14 cellular contexts compared by ENCODE assay signal in genomic region chr11:130513132-130513531, GRCh38.
A peak's percentile ranks its signal among the peaks of the same experiment; 100 is the strongest.
DNase-seq lines count a peak whose midpoint lies in the region; ATAC-seq and TF ChIP-seq lines count a peak whose summit lies in the region.
"Had no signal": no experiment of that assay in that cellular context is flagged by ENCODE, and none has a peak within 500 bp of the region (broad histone marks: within the 10 kb centered on the region; RNA-seq: fewer than 3 reads in every experiment).

No MANE protein-coding gene starts in this region.

- POLR2A ChIA-PET in CD4-positive, alpha-beta T cell (lab: Charles Lee) = no interaction called here

- no peak overlapping the region for H3K27ac Mint-ChIP-seq in CD4-positive, alpha-beta T cell
- H3K27ac Mint-ChIP-seq: activated CD8-positive, alpha-beta T cell treated with anti-CD3 and anti-CD28 coated beads, Interleukin-2, amount 10 ng/mL, durations not matched to agents 7 days and 5 days; CD4-positive, CD25-positive, alpha-beta regulatory T cell; dendritic cell treated with granulocyte-macrophage colony-stimulating factor and Interleukin-4, amounts not matched to agents 40 ng/mL and 50 ng/mL, for 4 days; T-helper 17 cell; type B pancreatic cell had no signal

- no peak for ATAC-seq in CD4-positive, alpha-beta T cell (ENCODE audit: poor library complexity)
- no peak for ATAC-seq in HG03095 (IDR thresholded peaks at IDR 0.05; ENCODE audit: unreplicated experiment)
- no peak for ATAC-seq in HG02938 (IDR thresholded peaks at IDR 0.05; ENCODE audit: unreplicated experiment)
- ATAC-seq: activated CD8-positive, alpha-beta T cell treated with anti-CD3 and anti-CD28 coated beads, Interleukin-2, amount 10 ng/mL, durations not matched to agents 7 days and 5 days; T-helper 17 cell had no signal

- no peaks in the 10 kb centered on the region for H3K4me1 Mint-ChIP-seq in CD4-positive, alpha-beta T cell (ENCODE audit: low read depth)
- H3K4me1 Mint-ChIP-seq: CD4-positive, CD25-positive, alpha-beta regulatory T cell; T-helper 17 cell had no signal

- no peak overlapping the region for H3K4me3 Mint-ChIP-seq in CD4-positive, alpha-beta T cell
- H3K4me3 Mint-ChIP-seq: activated CD8-positive, alpha-beta T cell treated with anti-CD3 and anti-CD28 coated beads, Interleukin-2, amount 10 ng/mL, durations not matched to agents 7 days and 5 days; CD4-positive, CD25-positive, alpha-beta regulatory T cell; dendritic cell treated with granulocyte-macrophage colony-stimulating factor and Interleukin-4, amounts not matched to agents 40 ng/mL and 50 ng/mL, for 4 days; T-helper 17 cell; type B pancreatic cell had no signal

- no peaks in the 10 kb centered on the region for H3K27me3 ChIP-seq in CD4-positive, alpha-beta T cell (ENCODE audit: control insufficient read depth, insufficient read depth, low read length)

- intact Hi-C loops in CD4-positive, alpha-beta T cell (cut with DNase I, micrococcal nuclease) = no loop called here

- H3K36me3 Mint-ChIP-seq in CD4-positive, alpha-beta T cell (ENCODE audit: low read depth) = no peaks in the 10 kb centered on the region
- H3K36me3 Mint-ChIP-seq: CD4-positive, CD25-positive, alpha-beta regulatory T cell; type B pancreatic cell had no signal

- no peaks in the 10 kb centered on the region for H3K9me3 ChIP-seq in CD4-positive, alpha-beta T cell (ENCODE audit: control insufficient read depth, low read length)

- H3K27ac ChIP-seq in CD4-positive, alpha-beta T cell (ENCODE audit: low read depth, low read length) = no peak overlapping the region

- no peaks in the 10 kb centered on the region for H3K9me3 Mint-ChIP-seq in CD4-positive, alpha-beta T cell

- peaks cover 4% of the 10 kb centered on the region for H3K27me3 Mint-ChIP-seq in CD4-positive, alpha-beta T cell
- H3K27me3 Mint-ChIP-seq: dendritic cell treated with granulocyte-macrophage colony-stimulating factor and Interleukin-4, amounts not matched to agents 40 ng/mL and 50 ng/mL, for 4 days; type B pancreatic cell had no signal

- peak; percentile 94 for DNase-seq in DMS 273 (lab: John Stamatoyannopoulos, UW; ENCODE audit: unreplicated experiment)
- DNase-seq in NCI-H1694 (lab: John Stamatoyannopoulos, UW) = peak; percentile 57
- peak; percentile 25 for DNase-seq in ecto neural progenitor cell (ENCODE audit: low spot score)
- DNase-seq in myocyte (ENCODE audit: low read depth) = peak; percentile 72
- no peak for DNase-seq in CD4-positive, alpha-beta T cell
- no peak for DNase-seq in NCI-H187 treated with DMSO at 0.1 percent for 48 hours (lab: John Stamatoyannopoulos, UW)
- DNase-seq: activated CD8-positive, alpha-beta T cell treated with anti-CD3 and anti-CD28 coated beads, Interleukin-2, amount 10 ng/mL, durations not matched to agents 7 days and 5 days; CD4-positive, CD25-positive, alpha-beta regulatory T cell; retina; T-helper 17 cell had no signal

- CTCF ChIA-PET in CD4-positive, alpha-beta T cell (lab: Charles Lee) = no interaction called here

- no peak for TF ChIP-seq CTCF in CD4-positive, alpha-beta T cell (IDR thresholded peaks at IDR 0.05)

Comparison
In these comparisons a context has a peak if more than half of its experiments do, and no peak if none do; other contexts are left out.
1. DNase-seq: peak in DMS 273 (single experiment), NCI-H1694 (single experiment), ecto neural progenitor cell (single experiment) and myocyte (single experiment); none in CD4-positive, alpha-beta T cell (0 of 10) and NCI-H187 treated with DMSO at 0.1 percent for 48 hours (single experiment).